23 cellular contexts compared by ENCODE assay signal in genomic region chr11:2541881-2542361, GRCh38.
DNase-seq lines count a peak whose midpoint lies in the region; ATAC-seq, FAIRE-seq and TF ChIP-seq lines count a peak whose summit lies in the region.
"Had no signal": no experiment of that assay in that cellular context is flagged by ENCODE, and none has a peak within 500 bp of the region (broad histone marks: within the 10 kb centered on the region; RNA-seq: fewer than 3 reads in every experiment).

No MANE protein-coding gene starts in this region.

- H3K9me3 Mint-ChIP-seq in activated T-cell treated with anti-CD3 and anti-CD28 coated beads, Interleukin-2, amount 50 U/mL, for 24 hours = no peaks in the 10 kb centered on the region
- H3K9me3 Mint-ChIP-seq in activated T-cell treated with anti-CD3 and anti-CD28 coated beads, Interleukin-2, amount 50 U/mL, for 4 hours = no peaks in the 10 kb centered on the region
- H3K9me3 Mint-ChIP-seq: activated CD4-positive, alpha-beta memory T cell treated with anti-CD3 and anti-CD28 coated beads for 36 hours; activated naive CD4-positive, alpha-beta T cell treated with anti-CD3 and anti-CD28 coated beads, Interleukin-2, amount 50 U/mL, for 24 hours; naive B cell had no signal

- ATAC-seq in activated T-cell treated with anti-CD3 and anti-CD28 coated beads, Interleukin-2, amount 50 U/mL, for 4 hours = no peak
- ATAC-seq in body of pancreas = no peak
- ATAC-seq in HepG2 = 0 out of 3 replicates have a peak, but pooled peaks have one; percentile 24
- ATAC-seq in sciatic nerve = no peak
- no peak for ATAC-seq in GM19351 (IDR thresholded peaks at IDR 0.05; ENCODE audit: unreplicated experiment)
- ATAC-seq: A549 had no signal

- H3K27me3 Mint-ChIP-seq in activated T-cell treated with anti-CD3 and anti-CD28 coated beads, Interleukin-2, amount 50 U/mL, for 24 hours = no peaks in the 10 kb centered on the region
- H3K27me3 Mint-ChIP-seq in activated T-cell treated with anti-CD3 and anti-CD28 coated beads, Interleukin-2, amount 50 U/mL, for 4 hours (ENCODE audit: low read depth) = no peaks in the 10 kb centered on the region
- H3K27me3 Mint-ChIP-seq: activated CD4-positive, alpha-beta memory T cell treated with anti-CD3 and anti-CD28 coated beads for 36 hours; activated naive CD4-positive, alpha-beta T cell treated with anti-CD3 and anti-CD28 coated beads, Interleukin-2, amount 50 U/mL, for 24 hours; B cell had no signal

- TF ChIP-seq CTCF in body of pancreas (IDR thresholded peaks at IDR 0.05) = no peak
- no peak for TF ChIP-seq CTCF in HepG2 (CRISPR knock-in tag; IDR thresholded peaks at IDR 0.05)

- TF ChIP-seq EP300 in HepG2 (IDR thresholded peaks at IDR 0.05; ENCODE audit: low read depth in 2 of 2, low read length in 2 of 2) = no peak
- no peak for TF ChIP-seq EP300 in HepG2 (CRISPR knock-in tag; IDR thresholded peaks at IDR 0.05; ENCODE audit: borderline replicate concordance)

- H3K27ac Mint-ChIP-seq in activated T-cell treated with anti-CD3 and anti-CD28 coated beads, Interleukin-2, amount 50 U/mL, for 24 hours = no peak overlapping the region
- H3K27ac Mint-ChIP-seq: activated CD4-positive, alpha-beta memory T cell treated with anti-CD3 and anti-CD28 coated beads for 36 hours; activated naive CD4-positive, alpha-beta T cell treated with anti-CD3 and anti-CD28 coated beads, Interleukin-2, amount 50 U/mL, for 24 hours; B cell had no signal

- H3K4me2 ChIP-seq in HepG2 (ENCODE audit: low read depth, low read length) = no peak overlapping the region
- H3K4me2 ChIP-seq: A549, PC-9 had no signal

- H3K4me3 ChIP-seq in body of pancreas (no peak overlapping the region), HepG2 (replicated peaks in 1 of 3; ENCODE audit: insufficient read depth in 1 of 3, low read depth in 2 of 3, low read length in 3 of 3) (no peak overlapping the region)
- H3K4me3 ChIP-seq: A549, PC-9 had no signal

- no peaks in the 10 kb centered on the region for H4K20me1 ChIP-seq in HepG2 (ENCODE audit: insufficient read depth, low read length)

- in situ Hi-C loops in HepG2 (cut with HindIII; ENCODE audit: extremely low pct_ligation_motif_present, low pct_unique_long_range_greater_than_20kb) = no loop called here

- TF ChIP-seq RAD21 in HepG2 (CRISPR knock-in tag; IDR thresholded peaks at IDR 0.05) = no peak

- no peaks in the 10 kb centered on the region for H3K79me2 ChIP-seq in HepG2 (ENCODE audit: insufficient read depth, low read length)
- H3K79me2 ChIP-seq: parathyroid adenoma had no signal

- H3K9ac ChIP-seq in HepG2 (ENCODE audit: insufficient read depth, low read depth, low read length) = no peak overlapping the region
- H3K9ac ChIP-seq: parathyroid adenoma had no signal

- CTCF ChIA-PET in HepG2 (lab: Yijun Ruan, JAX; ENCODE audit: low intra/inter-chr PET ratio, low total read pairs) = no interaction called here

- H3K4me1 Mint-ChIP-seq in activated T-cell treated with anti-CD3 and anti-CD28 coated beads, Interleukin-2, amount 50 U/mL, for 24 hours (ENCODE audit: low read depth) = peaks cover 23% of the 10 kb centered on the region
- peaks cover 15% of the 10 kb centered on the region for H3K4me1 Mint-ChIP-seq in activated T-cell treated with anti-CD3 and anti-CD28 coated beads, Interleukin-2, amount 50 U/mL, for 4 hours (ENCODE audit: low read depth)

- H3K4me1 ChIP-seq in body of pancreas (no peaks in the 10 kb centered on the region), HepG2 (ENCODE audit: insufficient read depth, low read length) (peaks cover 11% of the 10 kb centered on the region)
- H3K4me1 ChIP-seq: A549, parathyroid adenoma had no signal

- no peaks in the 10 kb centered on the region for H3K27me3 ChIP-seq in body of pancreas
- H3K27me3 ChIP-seq in HepG2 (ENCODE audit: control insufficient read depth in 1 of 2, insufficient read depth in 2 of 2, low read length in 2 of 2) = peaks cover 27 to 65% of the 10 kb centered on the region in 2 experiments

- DNase-seq in activated T-cell treated with anti-CD3 and anti-CD28 coated beads, Interleukin-2, amount 50 U/mL, for 24 hours = peak; percentile 11
- no peak for DNase-seq in activated T-cell treated with anti-CD3 and anti-CD28 coated beads, Interleukin-2, amount 50 U/mL, for 4 hours
- peak in 3 of 4 donors; percentile 4 to 7 (median 6) for DNase-seq in body of pancreas
- DNase-seq in HepG2 (ENCODE audit: low spot score) = no peak
- peak; percentile 40 for DNase-seq in sciatic nerve (ENCODE audit: low spot score)
- DNase-seq in NCI-H345 treated with DMSO at 0.1 percent for 48 hours (lab: John Stamatoyannopoulos, UW; ENCODE audit: unreplicated experiment) = no peak
- no peak for DNase-seq in HUDEP-2 (lab: John Stamatoyannopoulos, UW; ENCODE audit: unreplicated experiment in 76 of 76)
- DNase-seq: activated CD4-positive, alpha-beta memory T cell treated with anti-CD3 and anti-CD28 coated beads for 36 hours; activated CD4-positive, CD25-positive, alpha-beta regulatory T cell; COR-L47; GF-D8; Kasumi-1; mesendoderm; naive B cell; NCI-H1694; NCI-H510A treated with DMSO at 0.1 percent for 48 hours; PC-9 had no signal

- WGBS in body of pancreas, 2 donors = 80 to 86% methylated on average over 6 to 14 of the region's 14 CpGs
- WGBS in HepG2 (ENCODE audit: low lambda C conversion rate) = 8% methylated on average over 4 of the region's 14 CpGs

- H3K27ac ChIP-seq in body of pancreas (no peak overlapping the region), HepG2 (ENCODE audit: extremely low read length, insufficient read depth, low read length) (no peak overlapping the region)
- H3K27ac ChIP-seq: A549, parathyroid adenoma, PC-9 had no signal

- POLR2A ChIA-PET in HepG2 (lab: Yijun Ruan, JAX) = no interaction called here

- no peak overlapping the region for H2AFZ ChIP-seq in HepG2 (ENCODE audit: low read length)
- H2AFZ ChIP-seq: parathyroid adenoma, PC-9 had no signal

- intact Hi-C loops in body of pancreas (cut with DNase I) = no loop called here
- intact Hi-C loops in HepG2 (cut with micrococcal nuclease; ENCODE audit: unreplicated experiment) = no loop called here
- intact Hi-C loops in sciatic nerve (cut with DNase I) = loop anchor here (5.0 kb wide), 1 partner anchor 435 kb away; no protein-coding TSS in a partner anchor

- TF ChIP-seq POLR2A in body of pancreas (IDR thresholded peaks at IDR 0.05) (no peak), HepG2 (IDR thresholded peaks at IDR 0.05; ENCODE audit: insufficient read depth in 1 of 2, low read depth in 2 of 2, low read length in 2 of 2) (no peak)

- no TSS peak for BruUV-seq in HepG2 (replicated peaks; lab: Mats Ljungman, UMichigan)

- FAIRE-seq in HepG2 (lab: Jason Lieb, UNC) = no peak
- FAIRE-seq: A549, H1 had no signal

- H3K36me3 Mint-ChIP-seq in activated T-cell treated with anti-CD3 and anti-CD28 coated beads, Interleukin-2, amount 50 U/mL, for 24 hours (ENCODE audit: low read depth) = no peaks in the 10 kb centered on the region
- no peaks in the 10 kb centered on the region for H3K36me3 Mint-ChIP-seq in activated T-cell treated with anti-CD3 and anti-CD28 coated beads, Interleukin-2, amount 50 U/mL, for 4 hours (ENCODE audit: insufficient read depth)
- H3K36me3 Mint-ChIP-seq: activated CD4-positive, alpha-beta memory T cell treated with anti-CD3 and anti-CD28 coated beads for 36 hours; activated naive CD4-positive, alpha-beta T cell treated with anti-CD3 and anti-CD28 coated beads, Interleukin-2, amount 50 U/mL, for 24 hours; naive B cell had no signal

- H3K9me3 ChIP-seq in body of pancreas = no peaks in the 10 kb centered on the region
- H3K9me3 ChIP-seq in HepG2 (ENCODE audit: low read length) = no peaks in the 10 kb centered on the region
- H3K9me3 ChIP-seq: A549 had no signal

- H3K36me3 ChIP-seq in body of pancreas (replicated peaks in 1 of 2; ENCODE audit: insufficient read depth in 1 of 2, low read depth in 2 of 2) = no peaks in the 10 kb centered on the region
- no peaks in the 10 kb centered on the region for H3K36me3 ChIP-seq in HepG2 (replicated peaks in 1 of 2; ENCODE audit: control insufficient read depth in 1 of 2, insufficient read depth in 2 of 2, low read length in 2 of 2)

- no peak overlapping the region for H3K4me3 Mint-ChIP-seq in activated T-cell treated with anti-CD3 and anti-CD28 coated beads, Interleukin-2, amount 50 U/mL, for 24 hours
- H3K4me3 Mint-ChIP-seq in activated T-cell treated with anti-CD3 and anti-CD28 coated beads, Interleukin-2, amount 50 U/mL, for 4 hours = no peak overlapping the region
- H3K4me3 Mint-ChIP-seq: activated CD4-positive, alpha-beta memory T cell treated with anti-CD3 and anti-CD28 coated beads for 36 hours; activated naive CD4-positive, alpha-beta T cell treated with anti-CD3 and anti-CD28 coated beads, Interleukin-2, amount 50 U/mL, for 24 hours; B cell had no signal

TF ChIP-seq in HepG2, 621 proteins besides CTCF, POLR2A, EP300 and RAD21:
- TF ChIP-seq ISL2 (CRISPR knock-in tag; IDR thresholded peaks at IDR 0.05) = no peak
- no peak for TF ChIP-seq ZNF367 (CRISPR knock-in tag; IDR thresholded peaks at IDR 0.05; ENCODE audit: borderline replicate concordance)
- no peak for TF ChIP-seq SRSF1 (optimal IDR thresholded peaks at IDR 0.05; ENCODE audit: low read depth, low read length)
- TF ChIP-seq ZNF451 (CRISPR knock-in tag; IDR thresholded peaks at IDR 0.05) = no peak

Comparison
In these comparisons a context has a peak if more than half of its experiments do, and no peak if none do; other contexts are left out.
1. DNase-seq: peak in activated T-cell treated with anti-CD3 and anti-CD28 coated beads, Interleukin-2, amount 50 U/mL, for 24 hours (single experiment), body of pancreas (3 of 4) and sciatic nerve (single experiment); none in activated T-cell treated with anti-CD3 and anti-CD28 coated beads, Interleukin-2, amount 50 U/mL, for 4 hours (single experiment), HepG2 (single experiment), NCI-H345 treated with DMSO at 0.1 percent for 48 hours (single experiment) and HUDEP-2 (0 of 76).